ENCODE assay signal across 24 cellular contexts in genomic region chr10:111200505-111201186, GRCh38.
DNase-seq lines count a peak whose midpoint lies in the region; ATAC-seq and TF ChIP-seq lines count a peak whose summit lies in the region.
"Had no signal": no experiment of that assay in that cellular context is flagged by ENCODE, and none has a peak within 500 bp of the region (broad histone marks: within the 10 kb centered on the region; RNA-seq: fewer than 3 reads in every experiment).

No MANE protein-coding gene starts in this region.

- POLR2A ChIA-PET in SK-N-SH (lab: Yijun Ruan, JAX), result no interaction called here

- H3K4me1 ChIP-seq in lung (ENCODE audit: control insufficient read depth in 2 of 2, insufficient read depth in 2 of 2, low read length in 2 of 2) (no peaks in the 10 kb centered on the region), GM23338 (ENCODE audit: insufficient read depth) (no peaks in the 10 kb centered on the region), suprapubic skin (no peaks in the 10 kb centered on the region), SK-N-SH (ENCODE audit: control insufficient read depth in 1 of 2, insufficient read depth in 2 of 2, low read depth in 1 of 2, low read length in 1 of 2) (no peaks in the 10 kb centered on the region)
- H3K4me1 ChIP-seq: ascending aorta, left ventricle myocardium inferior, parathyroid adenoma, right lobe of liver had no signal

- TF ChIP-seq POLR2A in suprapubic skin (IDR thresholded peaks at IDR 0.05), result no peak

- CTCF ChIA-PET in SK-N-SH (lab: Yijun Ruan, JAX), result no interaction called here

- H3K27ac Mint-ChIP-seq in GM23338, result no peak overlapping the region
- H3K27ac Mint-ChIP-seq: activated naive CD4-positive, alpha-beta T cell treated with anti-CD3 and anti-CD28 coated beads, Interleukin-2, amount 50 U/mL, for 24 hours; activated T-helper 1 cell treated with anti-CD3 and anti-CD28 coated beads, Interleukin-12 subunit alpha, Interleukin-12 subunit beta, Interleukin-2, Interleukin-4 antibody, amounts not matched to agents 30 ng/mL and 10 ng/mL and 1 ng/mL, durations not matched to agents 14 hours and 24 hours and 36 hours; H9; IgD-negative memory B cell; nephron progenitor cell had no signal

- H3K36me3 Mint-ChIP-seq in GM23338 (ENCODE audit: low read depth), result no peaks in the 10 kb centered on the region
- H3K36me3 Mint-ChIP-seq: activated naive CD4-positive, alpha-beta T cell treated with anti-CD3 and anti-CD28 coated beads, Interleukin-2, amount 50 U/mL, for 24 hours; IgD-negative memory B cell had no signal

- no peak for TF ChIP-seq RAD21 in SK-N-SH (IDR thresholded peaks at IDR 0.05; ENCODE audit: low read length)

- H3K4me3 ChIP-seq in lung (no peak overlapping the region), GM23338 (no peak overlapping the region), suprapubic skin (no peak overlapping the region), SK-N-SH (ENCODE audit: low read depth in 2 of 2, low read length in 1 of 2) (no peak overlapping the region)
- H3K4me3 ChIP-seq: ascending aorta, left ventricle myocardium inferior, right lobe of liver, SK-N-MC had no signal

- peaks cover 8% of the 10 kb centered on the region for H3K4me1 Mint-ChIP-seq in GM23338
- H3K4me1 Mint-ChIP-seq: activated naive CD4-positive, alpha-beta T cell treated with anti-CD3 and anti-CD28 coated beads, Interleukin-2, amount 50 U/mL, for 24 hours; IgD-negative memory B cell had no signal

- H2AFZ ChIP-seq in GM23338, result no peak overlapping the region
- no peak overlapping the region for H2AFZ ChIP-seq in SK-N-SH (ENCODE audit: low read depth)
- H2AFZ ChIP-seq: parathyroid adenoma had no signal

- H3K4me3 Mint-ChIP-seq in GM23338, result no peak overlapping the region
- H3K4me3 Mint-ChIP-seq: activated naive CD4-positive, alpha-beta T cell treated with anti-CD3 and anti-CD28 coated beads, Interleukin-2, amount 50 U/mL, for 24 hours; activated T-helper 1 cell treated with anti-CD3 and anti-CD28 coated beads, Interleukin-12 subunit alpha, Interleukin-12 subunit beta, Interleukin-2, Interleukin-4 antibody, amounts not matched to agents 30 ng/mL and 10 ng/mL and 1 ng/mL, durations not matched to agents 14 hours and 24 hours and 36 hours; H9; IgD-negative memory B cell; nephron progenitor cell had no signal

- no peaks in the 10 kb centered on the region for H3F3A ChIP-seq in GM23338 (replicated peaks; ENCODE audit: low read depth)
- H3F3A ChIP-seq in SK-N-SH (replicated peaks; ENCODE audit: insufficient read depth), result no peaks in the 10 kb centered on the region

- no peaks in the 10 kb centered on the region for H3K36me3 ChIP-seq in lung (ENCODE audit: control insufficient read depth in 2 of 2, insufficient read depth in 2 of 2, low read length in 2 of 2)
- no peaks in the 10 kb centered on the region for H3K36me3 ChIP-seq in GM23338 (ENCODE audit: insufficient read depth)
- no peaks in the 10 kb centered on the region for H3K36me3 ChIP-seq in suprapubic skin
- H3K36me3 ChIP-seq in SK-N-SH (replicated peaks in 1 of 2; ENCODE audit: control insufficient read depth in 1 of 2, insufficient read depth in 2 of 2, low read length in 1 of 2), result no peaks in the 10 kb centered on the region
- H3K36me3 ChIP-seq: ascending aorta, left ventricle myocardium inferior, right lobe of liver had no signal

- H3K9me3 ChIP-seq in lung (ENCODE audit: control insufficient read depth in 2 of 2, insufficient read depth in 1 of 2, low read length in 1 of 2), result no peaks in the 10 kb centered on the region
- H3K9me3 ChIP-seq in suprapubic skin, result no peaks in the 10 kb centered on the region
- no peaks in the 10 kb centered on the region for H3K9me3 ChIP-seq in SK-N-SH
- H3K9me3 ChIP-seq: ascending aorta, left ventricle myocardium inferior, right lobe of liver had no signal

- ATAC-seq in lung (ENCODE audit: insufficient read depth, low FRiP score) (no peak), GM23338 (no peak), HG03460 (IDR thresholded peaks at IDR 0.05; ENCODE audit: unreplicated experiment) (no peak)
- ATAC-seq: right lobe of liver had no signal

- TF ChIP-seq EP300 in suprapubic skin (IDR thresholded peaks at IDR 0.05) (no peak), SK-N-SH (IDR thresholded peaks at IDR 0.05; ENCODE audit: borderline replicate concordance in 1 of 2, low read depth in 1 of 2, low read length in 1 of 2) (no peak)

- H3K79me2 ChIP-seq in GM23338 (replicated peaks; ENCODE audit: insufficient read depth) (no peaks in the 10 kb centered on the region), SK-N-SH (ENCODE audit: insufficient read depth) (no peaks in the 10 kb centered on the region)
- H3K79me2 ChIP-seq: parathyroid adenoma had no signal

- H3K9me2 ChIP-seq in GM23338 (ENCODE audit: insufficient read depth), result peaks cover 6% of the 10 kb centered on the region
- no peaks in the 10 kb centered on the region for H3K9me2 ChIP-seq in SK-N-SH

- H3K27ac ChIP-seq in lung (ENCODE audit: low read depth in 1 of 2, low read length in 1 of 2), result no peak overlapping the region
- no peak overlapping the region for H3K27ac ChIP-seq in GM23338 (ENCODE audit: low read depth)
- no peak overlapping the region for H3K27ac ChIP-seq in suprapubic skin
- H3K27ac ChIP-seq in SK-N-SH (ENCODE audit: low read depth in 2 of 2, low read length in 1 of 2), result no peak overlapping the region
- H3K27ac ChIP-seq: ascending aorta, left ventricle myocardium inferior, parathyroid adenoma, right lobe of liver, SK-N-MC had no signal

- H3K9ac ChIP-seq in SK-N-SH, result no peak overlapping the region
- H3K9ac ChIP-seq: parathyroid adenoma had no signal

- H3K4me2 ChIP-seq in GM23338 (no peak overlapping the region), SK-N-SH (no peak overlapping the region)

- H4K20me1 ChIP-seq in GM23338 (replicated peaks; ENCODE audit: insufficient read depth), result no peaks in the 10 kb centered on the region
- no peaks in the 10 kb centered on the region for H4K20me1 ChIP-seq in SK-N-SH (ENCODE audit: insufficient read depth)

- peaks cover 3% of the 10 kb centered on the region for H3K27me3 Mint-ChIP-seq in GM23338 (ENCODE audit: insufficient read depth, low read depth, poor library complexity)

- TF ChIP-seq CTCF in lung (IDR thresholded peaks at IDR 0.05; ENCODE audit: control extremely low read depth, extremely low read depth) (no peak), GM23338 (conservative IDR thresholded peaks at IDR 0.05; ENCODE audit: low read depth in 2 of 2) (no peak), suprapubic skin (IDR thresholded peaks at IDR 0.05) (no peak), SK-N-SH (IDR thresholded peaks at IDR 0.05) (no peak)

- DNase-seq in DMS53 treated with DMSO at 0.1 percent for 48 hours (lab: John Stamatoyannopoulos, UW; ENCODE audit: unreplicated experiment) (peak; percentile 90), NCI-H146 treated with DMSO at 0.1 percent for 48 hours (lab: John Stamatoyannopoulos, UW; ENCODE audit: unreplicated experiment) (peak; percentile 6), NCI-H345 (lab: John Stamatoyannopoulos, UW) (peak; percentile 55), lung (ENCODE audit: low spot score) (peak; percentile 3), GM23338 (ENCODE audit: low spot score) (no peak), suprapubic skin (ENCODE audit: low spot score in 2 of 2) (no peak), SK-N-SH (no peak)
- DNase-seq: activated CD4-positive, alpha-beta T cell treated with anti-CD3 and anti-CD28 coated beads for 4 hours; C1 segment of cervical spinal cord; central memory CD4-positive, alpha-beta T cell; H9; head of caudate nucleus; left ventricle myocardium inferior; NCI-H2081 treated with DMSO at 0.1 percent for 48 hours; nephron progenitor cell; right lobe of liver; T-helper 2 cell had no signal

- no peaks in the 10 kb centered on the region for H3K27me3 ChIP-seq in lung (ENCODE audit: control insufficient read depth, insufficient read depth)
- no peaks in the 10 kb centered on the region for H3K27me3 ChIP-seq in GM23338 (ENCODE audit: insufficient read depth)
- H3K27me3 ChIP-seq in suprapubic skin, result no peaks in the 10 kb centered on the region
- no peaks in the 10 kb centered on the region for H3K27me3 ChIP-seq in SK-N-SH (ENCODE audit: insufficient read depth)
- H3K27me3 ChIP-seq: ascending aorta, right lobe of liver had no signal

- no peaks in the 10 kb centered on the region for H3K9me3 Mint-ChIP-seq in GM23338
- H3K9me3 Mint-ChIP-seq: activated naive CD4-positive, alpha-beta T cell treated with anti-CD3 and anti-CD28 coated beads, Interleukin-2, amount 50 U/mL, for 24 hours; activated T-helper 1 cell treated with anti-CD3 and anti-CD28 coated beads, Interleukin-12 subunit alpha, Interleukin-12 subunit beta, Interleukin-2, Interleukin-4 antibody, amounts not matched to agents 30 ng/mL and 10 ng/mL and 1 ng/mL, durations not matched to agents 14 hours and 24 hours and 36 hours; H9; nephron progenitor cell had no signal

- WGBS in lung, 2 donors, result 63 to 85% methylated on average over 3 of the region's 3 CpGs
- WGBS in suprapubic skin, result 56% methylated on average over 3 of the region's 3 CpGs
- WGBS in SK-N-SH (ENCODE audit: low lambda C conversion rate), result 17% methylated on average over 2 of the region's 3 CpGs

TF ChIP-seq in GM23338, 12 proteins besides CTCF, POLR2A, EP300 and RAD21 (continues in another document):
- no peak for TF ChIP-seq NANOG (IDR thresholded peaks at IDR 0.05; ENCODE audit: borderline replicate concordance)
- TF ChIP-seq ZNF114 (CRISPR knock-in tag; IDR thresholded peaks at IDR 0.05), result no peak
- no peak for TF ChIP-seq POLR2AphosphoS5 (IDR thresholded peaks at IDR 0.05; ENCODE audit: low read depth)
- no peak for TF ChIP-seq ETS1 (IDR thresholded peaks at IDR 0.05)

TF ChIP-seq in SK-N-SH, 30 proteins besides CTCF, POLR2A, EP300 and RAD21 (continues in another document):
- TF ChIP-seq TCF12 (IDR thresholded peaks at IDR 0.05), result no peak
- TF ChIP-seq POLR2AphosphoS5 (IDR thresholded peaks at IDR 0.05; ENCODE audit: low read depth, low read length), result no peak
- TF ChIP-seq FOXJ3 (CRISPR knock-in tag; IDR thresholded peaks at IDR 0.05), result no peak
- no peak for TF ChIP-seq EZH2phosphoT487 (IDR thresholded peaks at IDR 0.05; ENCODE audit: borderline replicate concordance, low read depth)
- TF ChIP-seq GABPA (IDR thresholded peaks at IDR 0.05; ENCODE audit: low read depth), result no peak
- no peak for TF ChIP-seq JUND (IDR thresholded peaks at IDR 0.05)
- no peak for TF ChIP-seq USF2 (IDR thresholded peaks at IDR 0.05; ENCODE audit: borderline replicate concordance, low read depth, low read length)
- no peak for TF ChIP-seq ELF1 (IDR thresholded peaks at IDR 0.05)
- TF ChIP-seq RXRA (IDR thresholded peaks at IDR 0.05; ENCODE audit: borderline replicate concordance, low read depth), result no peak

Comparison
In these comparisons a context has a peak if more than half of its experiments do, and no peak if none do; other contexts are left out.
1. DNase-seq: peak in DMS53 treated with DMSO at 0.1 percent for 48 hours (single experiment), NCI-H146 treated with DMSO at 0.1 percent for 48 hours (single experiment), NCI-H345 (single experiment) and lung (single experiment); none in GM23338 (single experiment), suprapubic skin (0 of 2) and SK-N-SH (single experiment).